29 cellular contexts compared by ENCODE assay signal in genomic region chr7:51015581-51015980, GRCh38.
DNase-seq lines count a peak whose midpoint lies in the region; ATAC-seq and TF ChIP-seq lines count a peak whose summit lies in the region.
"Had no signal": no experiment of that assay in that cellular context is flagged by ENCODE, and none has a peak within 500 bp of the region (broad histone marks: within the 10 kb centered on the region; RNA-seq: fewer than 3 reads in every experiment).

No MANE protein-coding gene starts in this region.

- no peak overlapping the region for H2AK5ac ChIP-seq in trophoblast cell (ENCODE audit: low read length)

- H3K27ac ChIP-seq in trophoblast cell (ENCODE audit: low read depth, low read length) (no peak overlapping the region), upper lobe of left lung (no peak overlapping the region)
- H3K27ac ChIP-seq: 22Rv1, C4-2B, PC-9 had no signal

- no peak overlapping the region for H3K23ac ChIP-seq in trophoblast cell (ENCODE audit: low read length)

- H4K91ac ChIP-seq in trophoblast cell (ENCODE audit: low read depth, low read length), result no peak overlapping the region

- no peak overlapping the region for H2BK120ac ChIP-seq in trophoblast cell (ENCODE audit: insufficient read depth, low read length, poor library complexity)

- no peaks in the 10 kb centered on the region for H3K36me3 ChIP-seq in trophoblast cell (ENCODE audit: control insufficient read depth in 1 of 2, insufficient read depth in 2 of 2, low read length in 2 of 2)
- no peaks in the 10 kb centered on the region for H3K36me3 ChIP-seq in upper lobe of left lung
- H3K36me3 ChIP-seq: HAP-1 had no signal

- peak; percentile 24 for DNase-seq in activated CD8-positive, alpha-beta memory T cell treated with anti-CD3 and anti-CD28 coated beads for 24 hours
- no peak for DNase-seq in activated CD8-positive, alpha-beta memory T cell treated with anti-CD3 and anti-CD28 coated beads, Interleukin-2, amount 50 U/mL, for 4 hours
- peak; percentile 8 for DNase-seq in GM13976 (ENCODE audit: low spot score)
- no peak for DNase-seq in left colon
- no peak for DNase-seq in trophoblast cell
- no peak for DNase-seq in upper lobe of left lung
- DNase-seq in naive thymus-derived CD8-positive, alpha-beta T cell, result no peak
- no peak for DNase-seq in activated T-helper 1 cell treated with anti-CD3 and anti-CD28 coated beads, Interleukin-12 subunit alpha, Interleukin-12 subunit beta, Interleukin-2, Interleukin-4 antibody, amounts not matched to agents 30 ng/mL and 10 ng/mL and 1 ng/mL, durations not matched to agents 14 hours and 24 hours and 36 hours (ENCODE audit: low spot score)
- DNase-seq: CD8-positive, alpha-beta T cell; DMS 273 treated with DMSO at 0.1 percent for 48 hours; DMS79; EL; GDM1; GOT3; HFFc6; NCI-H1048; NCI-H1417; NCI-H1694; NCI-H2029 treated with DMSO at 0.1 percent for 48 hours; NCI-H2227 treated with DMSO at 0.1 percent for 48 hours; NCI-H526 treated with DMSO at 0.1 percent for 48 hours; PC-9; Right ventricle myocardium superior had no signal

- H4K12ac ChIP-seq in trophoblast cell (ENCODE audit: low read depth, low read length), result no peak overlapping the region

- H3K27me3 ChIP-seq in trophoblast cell (ENCODE audit: insufficient read depth, low read length) (no peaks in the 10 kb centered on the region), upper lobe of left lung (no peaks in the 10 kb centered on the region)

- in situ Hi-C loops in GM13976 (cut with MboI; ENCODE audit: low sequenced_read_pairs, unreplicated experiment), result no loop called here

- H3K9me3 Mint-ChIP-seq in naive thymus-derived CD8-positive, alpha-beta T cell, result no peaks in the 10 kb centered on the region
- H3K9me3 Mint-ChIP-seq in activated T-helper 1 cell treated with anti-CD3 and anti-CD28 coated beads, Interleukin-12 subunit alpha, Interleukin-12 subunit beta, Interleukin-2, Interleukin-4 antibody, amounts not matched to agents 30 ng/mL and 10 ng/mL and 1 ng/mL, durations not matched to agents 14 hours and 24 hours and 36 hours, result no peaks in the 10 kb centered on the region
- H3K9me3 Mint-ChIP-seq: CD8-positive, alpha-beta T cell; HFFc6 had no signal

- no peak for TF ChIP-seq EP300 in upper lobe of left lung (IDR thresholded peaks at IDR 0.05)

- H3K79me1 ChIP-seq in trophoblast cell (ENCODE audit: low read length), result no peaks in the 10 kb centered on the region

- peak; percentile 21 for ATAC-seq in left colon
- ATAC-seq in upper lobe of left lung (ENCODE audit: low FRiP score in 2 of 2), result no peak
- ATAC-seq in naive thymus-derived CD8-positive, alpha-beta T cell, result no peak
- ATAC-seq: CD8-positive, alpha-beta T cell; GM12878 had no signal

- H3K79me2 ChIP-seq in trophoblast cell (ENCODE audit: control insufficient read depth, insufficient read depth, low read length, poor library complexity), result no peaks in the 10 kb centered on the region

- no peak overlapping the region for H3K4me2 ChIP-seq in trophoblast cell (ENCODE audit: low read length)
- H3K4me2 ChIP-seq: PC-9 had no signal

- H3K14ac ChIP-seq in trophoblast cell (ENCODE audit: low read length), result no peak overlapping the region

- no peak overlapping the region for H3K4ac ChIP-seq in trophoblast cell (ENCODE audit: low read depth, low read length)

- H3K4me3 ChIP-seq in trophoblast cell (ENCODE audit: low read depth, low read length), result peak overlapping the region; percentile 32
- no peak overlapping the region for H3K4me3 ChIP-seq in upper lobe of left lung
- H3K4me3 ChIP-seq: GM12878, HAP-1, PC-9 had no signal

- no CpG with 5 or more reads among the region's 11 CpGs for WGBS in trophoblast cell (ENCODE audit: extremely low coverage, insufficient coverage, insufficient read length)
- WGBS in upper lobe of left lung, 2 donors, result 93 to 94% methylated on average over 11 of the region's 11 CpGs

- no peak for TF ChIP-seq CTCF in GM13976 (IDR thresholded peaks at IDR 0.05; ENCODE audit: borderline replicate concordance, control extremely low read depth, extremely low read depth, insufficient read depth, missing control alignments)
- no peak for TF ChIP-seq CTCF in upper lobe of left lung (IDR thresholded peaks at IDR 0.05)

- H2BK5ac ChIP-seq in trophoblast cell (ENCODE audit: low read depth, low read length, poor library complexity), result no peak overlapping the region

- no peak overlapping the region for H2BK12ac ChIP-seq in trophoblast cell (ENCODE audit: low read length)

- no peak overlapping the region for H3K27ac Mint-ChIP-seq in naive thymus-derived CD8-positive, alpha-beta T cell
- no peak overlapping the region for H3K27ac Mint-ChIP-seq in activated T-helper 1 cell treated with anti-CD3 and anti-CD28 coated beads, Interleukin-12 subunit alpha, Interleukin-12 subunit beta, Interleukin-2, Interleukin-4 antibody, amounts not matched to agents 30 ng/mL and 10 ng/mL and 1 ng/mL, durations not matched to agents 14 hours and 24 hours and 36 hours
- H3K27ac Mint-ChIP-seq: B cell; CD8-positive, alpha-beta T cell; HFFc6; IgD-negative memory B cell had no signal

- H3K4me1 ChIP-seq in trophoblast cell (ENCODE audit: control insufficient read depth in 1 of 2, insufficient read depth in 2 of 2, low read length in 2 of 2) (peaks cover 6 to 8% of the 10 kb centered on the region in 2 experiments), upper lobe of left lung (peaks cover 0 to 1% (median 0%) of the 10 kb centered on the region in 4 donors)
- H3K4me1 ChIP-seq: HAP-1 had no signal

- no peaks in the 10 kb centered on the region for H3K27me3 Mint-ChIP-seq in naive thymus-derived CD8-positive, alpha-beta T cell
- no peaks in the 10 kb centered on the region for H3K27me3 Mint-ChIP-seq in activated T-helper 1 cell treated with anti-CD3 and anti-CD28 coated beads, Interleukin-12 subunit alpha, Interleukin-12 subunit beta, Interleukin-2, Interleukin-4 antibody, amounts not matched to agents 30 ng/mL and 10 ng/mL and 1 ng/mL, durations not matched to agents 14 hours and 24 hours and 36 hours (ENCODE audit: insufficient read depth)
- H3K27me3 Mint-ChIP-seq: B cell had no signal

- H3K4me3 Mint-ChIP-seq in naive thymus-derived CD8-positive, alpha-beta T cell, result no peak overlapping the region
- H3K4me3 Mint-ChIP-seq in activated T-helper 1 cell treated with anti-CD3 and anti-CD28 coated beads, Interleukin-12 subunit alpha, Interleukin-12 subunit beta, Interleukin-2, Interleukin-4 antibody, amounts not matched to agents 30 ng/mL and 10 ng/mL and 1 ng/mL, durations not matched to agents 14 hours and 24 hours and 36 hours, result no peak overlapping the region
- H3K4me3 Mint-ChIP-seq: B cell; CD8-positive, alpha-beta T cell; HFFc6 had no signal

- H2AFZ ChIP-seq in trophoblast cell (ENCODE audit: insufficient read depth, low read length, poor library complexity), result no peak overlapping the region
- H2AFZ ChIP-seq: PC-9 had no signal

- H3K9me3 ChIP-seq in trophoblast cell (ENCODE audit: insufficient read depth, low read depth, low read length) (peaks cover 2% of the 10 kb centered on the region), upper lobe of left lung (no peaks in the 10 kb centered on the region)
- H3K9me3 ChIP-seq: HAP-1 had no signal

- no peaks in the 10 kb centered on the region for H3K36me3 Mint-ChIP-seq in naive thymus-derived CD8-positive, alpha-beta T cell
- H3K36me3 Mint-ChIP-seq in activated T-helper 1 cell treated with anti-CD3 and anti-CD28 coated beads, Interleukin-12 subunit alpha, Interleukin-12 subunit beta, Interleukin-2, Interleukin-4 antibody, amounts not matched to agents 30 ng/mL and 10 ng/mL and 1 ng/mL, durations not matched to agents 14 hours and 24 hours and 36 hours (ENCODE audit: low read depth), result no peaks in the 10 kb centered on the region
- H3K36me3 Mint-ChIP-seq: CD8-positive, alpha-beta T cell; IgD-negative memory B cell had no signal

- H3K18ac ChIP-seq in trophoblast cell (ENCODE audit: low read length), result no peak overlapping the region

- peaks cover 0 to 8% (median 0%) of the 10 kb centered on the region in 4 donors for H3K4me1 Mint-ChIP-seq in naive thymus-derived CD8-positive, alpha-beta T cell
- H3K4me1 Mint-ChIP-seq in activated T-helper 1 cell treated with anti-CD3 and anti-CD28 coated beads, Interleukin-12 subunit alpha, Interleukin-12 subunit beta, Interleukin-2, Interleukin-4 antibody, amounts not matched to agents 30 ng/mL and 10 ng/mL and 1 ng/mL, durations not matched to agents 14 hours and 24 hours and 36 hours (ENCODE audit: low read depth), result peaks cover 5% of the 10 kb centered on the region
- H3K4me1 Mint-ChIP-seq: B cell, IgD-negative memory B cell had no signal

- no peak overlapping the region for H3K9ac ChIP-seq in trophoblast cell (ENCODE audit: low read length)

- no peak overlapping the region for H4K8ac ChIP-seq in trophoblast cell (ENCODE audit: low read depth, low read length)

- POLR2A ChIA-PET in naive thymus-derived CD8-positive, alpha-beta T cell (lab: Charles Lee), result no interaction called here

- no peak for TF ChIP-seq POLR2A in upper lobe of left lung (IDR thresholded peaks at IDR 0.05)

- intact Hi-C loops in left colon (cut with DNase I, micrococcal nuclease), result no loop called here
- intact Hi-C loops in activated T-helper 1 cell treated with anti-CD3 and anti-CD28 coated beads, Interleukin-12 subunit alpha, Interleukin-12 subunit beta, Interleukin-2, Interleukin-4 antibody, amounts not matched to agents 30 ng/mL and 10 ng/mL and 1 ng/mL, durations not matched to agents 14 hours and 24 hours and 36 hours (cut with micrococcal nuclease), result no loop called here

Comparison
In these comparisons a context has a peak if more than half of its experiments do, and no peak if none do; other contexts are left out.
1. DNase-seq: peak in activated CD8-positive, alpha-beta memory T cell treated with anti-CD3 and anti-CD28 coated beads for 24 hours (single experiment) and GM13976 (single experiment); none in activated CD8-positive, alpha-beta memory T cell treated with anti-CD3 and anti-CD28 coated beads, Interleukin-2, amount 50 U/mL, for 4 hours (single experiment), left colon (0 of 2), trophoblast cell (0 of 2), upper lobe of left lung (0 of 2), naive thymus-derived CD8-positive, alpha-beta T cell (0 of 10) and activated T-helper 1 cell treated with anti-CD3 and anti-CD28 coated beads, Interleukin-12 subunit alpha, Interleukin-12 subunit beta, Interleukin-2, Interleukin-4 antibody, amounts not matched to agents 30 ng/mL and 10 ng/mL and 1 ng/mL, durations not matched to agents 14 hours and 24 hours and 36 hours (single experiment).